13 cellular contexts compared by ENCODE assay signal in the genomic region with DNA sequence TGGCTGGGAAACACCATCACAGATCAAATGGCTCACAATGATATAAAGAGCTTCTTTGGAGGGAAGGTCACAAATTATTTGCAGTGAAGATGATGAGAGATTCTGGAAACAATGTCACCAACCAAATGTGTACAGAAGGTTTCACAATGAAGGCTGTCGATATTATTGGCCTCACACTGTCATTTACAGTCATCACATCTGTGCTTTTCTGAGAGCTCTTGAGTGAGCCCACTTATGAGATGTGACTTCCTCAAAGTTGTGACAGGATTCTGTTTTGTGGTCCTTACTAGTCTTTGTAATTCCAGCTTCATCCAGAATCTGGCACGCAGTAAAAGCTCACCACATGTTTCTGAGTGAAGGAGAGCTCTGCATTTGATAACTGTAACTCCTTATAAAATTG.
"Had no signal": no experiment of that assay in that cellular context is flagged by ENCODE, and none has a peak within 500 bp of the region (broad histone marks: within the 10 kb centered on the region; RNA-seq: fewer than 3 reads in every experiment).

No MANE protein-coding gene starts in this region.

- H3K9me3 ChIP-seq: colonic mucosa, thoracic aorta had no signal

- H3K27me3 ChIP-seq: colonic mucosa, hepatocyte, spleen, upper lobe of right lung had no signal

- H3K4me1 ChIP-seq: colonic mucosa, foreskin keratinocyte, spleen, upper lobe of right lung had no signal

- H3K4me3 ChIP-seq: colonic mucosa, hepatocyte, spleen, thoracic aorta, upper lobe of right lung had no signal

- H3K36me3 ChIP-seq: colonic mucosa, spleen, thoracic aorta, upper lobe of right lung had no signal

- H3K27ac ChIP-seq: colonic mucosa, foreskin keratinocyte, hepatocyte, spleen, thoracic aorta, upper lobe of right lung had no signal

- ATAC-seq: activated CD8-positive, alpha-beta T cell treated with anti-CD3 and anti-CD28 coated beads, Interleukin-2, amount 10 ng/mL, durations not matched to agents 7 days and 5 days; foreskin keratinocyte; upper lobe of right lung had no signal

- DNase-seq: activated CD4-positive, alpha-beta T cell treated with anti-CD3 and anti-CD28 coated beads, Interleukin-2, amount 10 ng/mL, durations not matched to agents 7 days and 5 days; activated CD8-positive, alpha-beta T cell treated with anti-CD3 and anti-CD28 coated beads, Interleukin-2, amount 10 ng/mL, durations not matched to agents 7 days and 5 days; activated naive CD4-positive, alpha-beta T cell treated with Interleukin-2 at 50 U/mL for 16 hours; activated T-cell treated with anti-CD3 and anti-CD28 coated beads, Interleukin-2, amount 50 U/mL, for 24 hours; aorta; colonic mucosa; foreskin keratinocyte; retina; spleen; stimulated activated naive B cell treated with anti-CD40 and anti-IgM and Interleukin-4, amounts not matched to agents 10 μg/mL and 1 μg/mL and 100 μg/mL, for 72 hours; upper lobe of right lung had no signal
